1 cellular context compared by ENCODE assay signal in genomic region chr12:40104461-40105264, GRCh38.
TF ChIP-seq lines count a peak whose summit lies in the region.

No MANE protein-coding gene starts in this region.

TF ChIP-seq in GM23338, 12 proteins besides CTCF, POLR2A, EP300 and RAD21 (continued from another document):
- TF ChIP-seq POLR2AphosphoS5 (IDR thresholded peaks at IDR 0.05; ENCODE audit: low read depth) (no peak), EZH2phosphoT487 (IDR thresholded peaks at IDR 0.05; ENCODE audit: unreplicated experiment) (no peak), ZNF331 (CRISPR knock-in tag; IDR thresholded peaks at IDR 0.05; ENCODE audit: low read depth) (no peak), ETS1 (IDR thresholded peaks at IDR 0.05) (no peak), REST (IDR thresholded peaks at IDR 0.05; ENCODE audit: unreplicated experiment) (no peak), STAT1 (IDR thresholded peaks at IDR 0.05; ENCODE audit: unreplicated experiment) (no peak), EZH2 (IDR thresholded peaks at IDR 0.05; ENCODE audit: low read depth, unreplicated experiment) (no peak), JUNB (IDR thresholded peaks at IDR 0.05; ENCODE audit: unreplicated experiment) (no peak)
TF ChIP-seq in GM23338: peak in this region for 0.
